In genomic region chr20:52619671-52620070, GRCh38 we compare ENCODE assay signal across 13 cellular contexts.
DNase-seq lines count a peak whose midpoint lies in the region; ATAC-seq and TF ChIP-seq lines count a peak whose summit lies in the region.
"Had no signal": no experiment of that assay in that cellular context is flagged by ENCODE, and none has a peak within 500 bp of the region (broad histone marks: within the 10 kb centered on the region; RNA-seq: fewer than 3 reads in every experiment).

No MANE protein-coding gene starts in this region.

- TF ChIP-seq CTCF in brain (conservative IDR thresholded peaks at IDR 0.05) (no peak), neural crest cell (conservative IDR thresholded peaks at IDR 0.05) (no peak), nephron progenitor cell (IDR thresholded peaks at IDR 0.05) (no peak), osteocyte (IDR thresholded peaks at IDR 0.05) (no peak)

- H3K36me3 Mint-ChIP-seq in brain = no peaks in the 10 kb centered on the region
- no peaks in the 10 kb centered on the region for H3K36me3 Mint-ChIP-seq in neural crest cell (ENCODE audit: low read depth)
- no peaks in the 10 kb centered on the region for H3K36me3 Mint-ChIP-seq in nephron progenitor cell (ENCODE audit: low read depth)
- H3K36me3 Mint-ChIP-seq in osteocyte (ENCODE audit: unreplicated experiment) = no peaks in the 10 kb centered on the region
- no peaks in the 10 kb centered on the region for H3K36me3 Mint-ChIP-seq in activated T-helper 17 cell treated with anti-CD3 and anti-CD28 coated beads, Interleukin-2, amount 50 U/mL, for 72 hours (ENCODE audit: low read depth)

- H3K9me3 Mint-ChIP-seq in brain = no peaks in the 10 kb centered on the region
- H3K9me3 Mint-ChIP-seq in neural crest cell = no peaks in the 10 kb centered on the region
- H3K9me3 Mint-ChIP-seq in nephron progenitor cell = no peaks in the 10 kb centered on the region
- H3K9me3 Mint-ChIP-seq in osteocyte (ENCODE audit: unreplicated experiment) = peaks cover 5% of the 10 kb centered on the region
- no peaks in the 10 kb centered on the region for H3K9me3 Mint-ChIP-seq in activated T-helper 17 cell treated with anti-CD3 and anti-CD28 coated beads, Interleukin-2, amount 50 U/mL, for 72 hours
- H3K9me3 Mint-ChIP-seq: CD8-positive, alpha-beta memory T cell; GM23338 had no signal

- H3K4me1 Mint-ChIP-seq in brain = peaks cover 41% of the 10 kb centered on the region
- peaks cover 37% of the 10 kb centered on the region for H3K4me1 Mint-ChIP-seq in neural crest cell
- H3K4me1 Mint-ChIP-seq in nephron progenitor cell = peaks cover 18% of the 10 kb centered on the region
- no peaks in the 10 kb centered on the region for H3K4me1 Mint-ChIP-seq in osteocyte (ENCODE audit: unreplicated experiment)
- peaks cover 5% of the 10 kb centered on the region for H3K4me1 Mint-ChIP-seq in activated T-helper 17 cell treated with anti-CD3 and anti-CD28 coated beads, Interleukin-2, amount 50 U/mL, for 72 hours

- H3K27me3 Mint-ChIP-seq in brain (peaks cover 2% of the 10 kb centered on the region), neural crest cell (ENCODE audit: low read depth) (peaks cover 4% of the 10 kb centered on the region), nephron progenitor cell (ENCODE audit: low read depth, poor library complexity) (peaks cover 18% of the 10 kb centered on the region), osteocyte (ENCODE audit: unreplicated experiment) (no peaks in the 10 kb centered on the region)
- peaks cover 3% of the 10 kb centered on the region for H3K27me3 Mint-ChIP-seq in activated T-helper 17 cell treated with anti-CD3 and anti-CD28 coated beads, Interleukin-2, amount 50 U/mL, for 72 hours

- DNase-seq in NCI-H82 (lab: John Stamatoyannopoulos, UW) = peak; percentile 11
- DNase-seq in NCI-H82 treated with DMSO at 0.1 percent for 48 hours (lab: John Stamatoyannopoulos, UW; ENCODE audit: unreplicated experiment) = no peak
- DNase-seq in neural crest cell (ENCODE audit: low read depth, low spot score) = no peak
- no peak for DNase-seq in nephron progenitor cell
- no peak for DNase-seq in osteocyte (ENCODE audit: extremely low spot score, unreplicated experiment)
- DNase-seq: 8988T, AML-193, Caco-2, H7 had no signal

- H3K4me3 Mint-ChIP-seq in brain = no peak overlapping the region
- no peak overlapping the region for H3K4me3 Mint-ChIP-seq in neural crest cell
- H3K4me3 Mint-ChIP-seq in nephron progenitor cell = no peak overlapping the region
- H3K4me3 Mint-ChIP-seq in osteocyte (ENCODE audit: unreplicated experiment) = no peak overlapping the region
- no peak overlapping the region for H3K4me3 Mint-ChIP-seq in activated T-helper 17 cell treated with anti-CD3 and anti-CD28 coated beads, Interleukin-2, amount 50 U/mL, for 72 hours
- H3K4me3 Mint-ChIP-seq: GM23338 had no signal

- H3K27ac Mint-ChIP-seq in brain (peak overlapping the region in 3 of 5 experiments; percentile 4 to 68 (median 59)), neural crest cell (ENCODE audit: unreplicated experiment) (peak overlapping the region; percentile 14), nephron progenitor cell (no peak overlapping the region), osteocyte (ENCODE audit: unreplicated experiment) (no peak overlapping the region)
- no peak overlapping the region for H3K27ac Mint-ChIP-seq in activated T-helper 17 cell treated with anti-CD3 and anti-CD28 coated beads, Interleukin-2, amount 50 U/mL, for 72 hours
- H3K27ac Mint-ChIP-seq: GM23338 had no signal

- ATAC-seq in activated T-helper 17 cell treated with anti-CD3 and anti-CD28 coated beads, Interleukin-2, amount 50 U/mL, for 72 hours (replicated peaks) = no peak
- ATAC-seq: GM23338 had no signal

Comparison
In these comparisons a context has a peak if more than half of its experiments do, and no peak if none do; other contexts are left out.
1. H3K27ac Mint-ChIP-seq: peak in brain (3 of 5) and neural crest cell (single experiment); none in nephron progenitor cell (single experiment), osteocyte (single experiment) and activated T-helper 17 cell treated with anti-CD3 and anti-CD28 coated beads, Interleukin-2, amount 50 U/mL, for 72 hours (single experiment).